ENCODE assay signal across 2 cellular contexts in genomic region chr20:51409192-51409875, GRCh38.
TF ChIP-seq lines count a peak whose summit lies in the region.

No MANE protein-coding gene starts in this region.

TF ChIP-seq in HepG2, 621 proteins besides CTCF, POLR2A, EP300 and RAD21 (continued from another document):
- TF ChIP-seq ZNF30 (CRISPR knock-in tag; IDR thresholded peaks at IDR 0.05), result 0 out of 2 replicates have a peak, but pooled peaks have one; percentile 22

TF ChIP-seq in endothelial cell of umbilical vein, 7 proteins besides CTCF, POLR2A, EP300 and RAD21 (continued from another document):
- TF ChIP-seq POLR2AphosphoS5 (IDR thresholded peaks at IDR 0.05; ENCODE audit: insufficient read depth, low read depth, low read length), result no peak
- TF ChIP-seq MAX (IDR thresholded peaks at IDR 0.05; ENCODE audit: insufficient read depth, insufficient read length), result no peak
- TF ChIP-seq JUN (IDR thresholded peaks at IDR 0.05; ENCODE audit: borderline replicate concordance, insufficient read depth, insufficient read length, low read depth), result no peak
- TF ChIP-seq GATA2 (IDR thresholded peaks at IDR 0.05; ENCODE audit: insufficient read depth, insufficient read length, low read depth, low read length), result no peak
- no peak for TF ChIP-seq EZH2 (IDR thresholded peaks at IDR 0.05; ENCODE audit: borderline replicate concordance, low read depth, low read length, severe bottlenecking)
- TF ChIP-seq FOS (IDR thresholded peaks at IDR 0.05; ENCODE audit: borderline replicate concordance, insufficient read depth, low read length), result no peak
